In the genomic region with DNA sequence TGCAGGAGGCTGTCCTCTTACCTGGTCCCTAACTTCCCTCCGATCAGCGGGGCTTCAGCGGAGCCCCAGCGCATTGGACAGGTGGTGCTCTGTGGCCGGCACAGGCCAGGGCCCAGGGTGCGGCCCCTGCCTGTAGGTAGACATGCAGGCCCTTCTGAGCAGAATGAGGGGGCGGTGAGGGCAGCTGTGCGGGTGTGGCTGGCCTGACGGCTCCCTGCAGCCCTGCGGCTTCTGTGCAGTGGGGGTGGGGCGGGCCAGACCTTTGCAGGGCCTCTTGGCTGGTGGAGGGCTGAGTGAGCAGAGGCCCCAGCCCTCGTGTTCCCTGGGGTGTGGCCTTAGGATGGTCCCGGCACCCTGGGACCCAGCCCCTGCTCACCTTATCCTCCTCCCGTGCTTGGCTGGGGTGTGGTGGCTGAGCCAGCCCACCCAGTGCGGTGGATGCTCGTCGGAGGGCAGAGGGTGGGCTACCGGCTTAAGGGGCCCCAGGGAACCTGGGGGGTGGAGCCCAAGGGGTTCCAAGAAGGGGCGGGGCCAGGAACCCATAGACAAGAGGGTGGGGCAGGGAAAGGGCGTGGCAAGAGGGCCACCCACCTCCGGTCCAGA, we compare ENCODE assay signal across 2 cellular contexts.
TF ChIP-seq lines count a peak whose summit lies in the region.

No MANE protein-coding gene starts in this region.

TF ChIP-seq in WTC11, 78 proteins besides CTCF, POLR2A, EP300 and RAD21:
- TF ChIP-seq, protein P1, sequence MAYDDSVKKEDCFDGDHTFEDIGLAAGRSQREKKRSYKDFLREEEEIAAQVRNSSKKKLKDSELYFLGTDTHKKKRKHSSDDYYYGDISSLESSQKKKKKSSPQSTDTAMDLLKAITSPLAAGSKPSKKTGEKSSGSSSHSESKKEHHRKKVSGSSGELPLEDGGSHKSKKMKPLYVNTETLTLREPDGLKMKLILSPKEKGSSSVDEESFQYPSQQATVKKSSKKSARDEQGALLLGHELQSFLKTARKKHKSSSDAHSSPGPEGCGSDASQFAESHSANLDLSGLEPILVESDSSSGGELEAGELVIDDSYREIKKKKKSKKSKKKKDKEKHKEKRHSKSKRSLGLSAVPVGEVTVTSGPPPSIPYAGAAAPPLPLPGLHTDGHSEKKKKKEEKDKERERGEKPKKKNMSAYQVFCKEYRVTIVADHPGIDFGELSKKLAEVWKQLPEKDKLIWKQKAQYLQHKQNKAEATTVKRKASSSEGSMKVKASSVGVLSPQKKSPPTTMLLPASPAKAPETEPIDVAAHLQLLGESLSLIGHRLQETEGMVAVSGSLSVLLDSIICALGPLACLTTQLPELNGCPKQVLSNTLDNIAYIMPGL (CRISPR knock-in tag; IDR thresholded peaks at IDR 0.05): no peak
- TF ChIP-seq TEAD1 (CRISPR knock-in tag; IDR thresholded peaks at IDR 0.05): 0 out of 2 replicates have a peak, but pooled peaks have one; percentile 12

TF ChIP-seq in HepG2, 621 proteins besides CTCF, POLR2A, EP300 and RAD21:
- TF ChIP-seq, protein P2, sequence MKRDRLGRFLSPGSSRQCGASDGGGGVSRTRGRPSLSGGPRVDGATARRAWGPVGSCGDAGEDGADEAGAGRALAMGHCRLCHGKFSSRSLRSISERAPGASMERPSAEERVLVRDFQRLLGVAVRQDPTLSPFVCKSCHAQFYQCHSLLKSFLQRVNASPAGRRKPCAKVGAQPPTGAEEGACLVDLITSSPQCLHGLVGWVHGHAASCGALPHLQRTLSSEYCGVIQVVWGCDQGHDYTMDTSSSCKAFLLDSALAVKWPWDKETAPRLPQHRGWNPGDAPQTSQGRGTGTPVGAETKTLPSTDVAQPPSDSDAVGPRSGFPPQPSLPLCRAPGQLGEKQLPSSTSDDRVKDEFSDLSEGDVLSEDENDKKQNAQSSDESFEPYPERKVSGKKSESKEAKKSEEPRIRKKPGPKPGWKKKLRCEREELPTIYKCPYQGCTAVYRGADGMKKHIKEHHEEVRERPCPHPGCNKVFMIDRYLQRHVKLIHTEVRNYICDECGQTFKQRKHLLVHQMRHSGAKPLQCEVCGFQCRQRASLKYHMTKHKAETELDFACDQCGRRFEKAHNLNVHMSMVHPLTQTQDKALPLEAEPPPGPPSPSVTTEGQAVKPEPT (CRISPR knock-in tag; IDR thresholded peaks at IDR 0.05; ENCODE audit: low read depth): no peak
- TF ChIP-seq, protein P3, sequence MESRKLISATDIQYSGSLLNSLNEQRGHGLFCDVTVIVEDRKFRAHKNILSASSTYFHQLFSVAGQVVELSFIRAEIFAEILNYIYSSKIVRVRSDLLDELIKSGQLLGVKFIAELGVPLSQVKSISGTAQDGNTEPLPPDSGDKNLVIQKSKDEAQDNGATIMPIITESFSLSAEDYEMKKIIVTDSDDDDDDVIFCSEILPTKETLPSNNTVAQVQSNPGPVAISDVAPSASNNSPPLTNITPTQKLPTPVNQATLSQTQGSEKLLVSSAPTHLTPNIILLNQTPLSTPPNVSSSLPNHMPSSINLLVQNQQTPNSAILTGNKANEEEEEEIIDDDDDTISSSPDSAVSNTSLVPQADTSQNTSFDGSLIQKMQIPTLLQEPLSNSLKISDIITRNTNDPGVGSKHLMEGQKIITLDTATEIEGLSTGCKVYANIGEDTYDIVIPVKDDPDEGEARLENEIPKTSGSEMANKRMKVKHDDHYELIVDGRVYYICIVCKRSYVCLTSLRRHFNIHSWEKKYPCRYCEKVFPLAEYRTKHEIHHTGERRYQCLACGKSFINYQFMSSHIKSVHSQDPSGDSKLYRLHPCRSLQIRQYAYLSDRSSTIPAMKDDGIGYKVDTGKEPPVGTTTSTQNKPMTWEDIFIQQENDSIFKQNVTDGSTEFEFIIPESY (CRISPR knock-in tag; IDR thresholded peaks at IDR 0.05): 0 out of 2 replicates have a peak, but pooled peaks have one; percentile 4
TF ChIP-seq in HepG2: peak in this region for 1.
